In genomic region chr10:10092581-10092980, GRCh38 we compare ENCODE assay signal across 16 cellular contexts.
DNase-seq lines count a peak whose midpoint lies in the region; ATAC-seq, FAIRE-seq and TF ChIP-seq lines count a peak whose summit lies in the region.
"Had no signal": no experiment of that assay in that cellular context is flagged by ENCODE, and none has a peak within 500 bp of the region (broad histone marks: within the 10 kb centered on the region; RNA-seq: fewer than 3 reads in every experiment).

No MANE protein-coding gene starts in this region.

- H3K4me3 Mint-ChIP-seq in naive thymus-derived CD4-positive, alpha-beta T cell: no peak overlapping the region
- H3K4me3 Mint-ChIP-seq: activated naive CD8-positive, alpha-beta T cell; IgD-negative memory B cell; stimulated activated effector memory CD8-positive, alpha-beta T cell treated with anti-CD3 and anti-CD28 coated beads, Interleukin-12 subunit alpha, Interleukin-12 subunit beta, amount 100 ng/mL, for 72 hours had no signal

- H3K27ac ChIP-seq in right cardiac atrium (ENCODE audit: low read length): no peak overlapping the region
- H3K27ac ChIP-seq in PC-3 (ENCODE audit: low read length): no peak overlapping the region
- H3K27ac ChIP-seq in naive thymus-derived CD4-positive, alpha-beta T cell (ENCODE audit: low read depth, low read length): no peak overlapping the region

- no peak for TF ChIP-seq POLR2A in H54 (IDR thresholded peaks at IDR 0.05; ENCODE audit: low read depth, low read length)

- POLR2A ChIA-PET in PC-3 (lab: Charles Lee; ENCODE audit: unreplicated experiment): no interaction called here
- POLR2A ChIA-PET in naive thymus-derived CD4-positive, alpha-beta T cell (lab: Charles Lee): no interaction called here

- ATAC-seq in right cardiac atrium (peak; percentile 53 to 65), PC-3 (no peak), GM18870 (IDR thresholded peaks at IDR 0.05; ENCODE audit: unreplicated experiment) (no peak)
- no peak for ATAC-seq in naive thymus-derived CD4-positive, alpha-beta T cell
- ATAC-seq: stimulated activated effector memory CD8-positive, alpha-beta T cell treated with anti-CD3 and anti-CD28 coated beads, Interleukin-12 subunit alpha, Interleukin-12 subunit beta, amount 100 ng/mL, for 72 hours had no signal

- no peaks in the 10 kb centered on the region for H4K20me1 ChIP-seq in PC-3 (ENCODE audit: low read length)

- H3K36me3 ChIP-seq in PC-3 (ENCODE audit: low read depth, low read length): no peaks in the 10 kb centered on the region
- no peaks in the 10 kb centered on the region for H3K36me3 ChIP-seq in naive thymus-derived CD4-positive, alpha-beta T cell (ENCODE audit: control insufficient read depth in 2 of 3, insufficient read depth in 3 of 3, low read length in 3 of 3)

- no peaks in the 10 kb centered on the region for H3K27me3 ChIP-seq in right cardiac atrium (ENCODE audit: control insufficient read depth, insufficient read depth)
- no peaks in the 10 kb centered on the region for H3K27me3 ChIP-seq in PC-3 (ENCODE audit: low read length)
- no peaks in the 10 kb centered on the region for H3K27me3 ChIP-seq in naive thymus-derived CD4-positive, alpha-beta T cell (ENCODE audit: control insufficient read depth in 2 of 2, insufficient read depth in 2 of 2, low read length in 2 of 2)

- H3K4me1 Mint-ChIP-seq in naive thymus-derived CD4-positive, alpha-beta T cell: no peaks in the 10 kb centered on the region
- H3K4me1 Mint-ChIP-seq: IgD-negative memory B cell; stimulated activated effector memory CD8-positive, alpha-beta T cell treated with anti-CD3 and anti-CD28 coated beads, Interleukin-12 subunit alpha, Interleukin-12 subunit beta, amount 100 ng/mL, for 72 hours had no signal

- H3K79me2 ChIP-seq in PC-3 (ENCODE audit: low read length): no peaks in the 10 kb centered on the region

- WGBS in right cardiac atrium: 29% methylated on average over 6 of the region's 6 CpGs

- intact Hi-C loops in right cardiac atrium (cut with DNase I): no loop called here
- intact Hi-C loops in PC-3 (cut with micrococcal nuclease): no loop called here
- intact Hi-C loops in naive thymus-derived CD4-positive, alpha-beta T cell (cut with micrococcal nuclease): no loop called here

- H3F3A ChIP-seq in PC-3 (ENCODE audit: low read length, unreplicated experiment): no peaks in the 10 kb centered on the region

- peaks cover 0 to 1% (median 0%) of the 10 kb centered on the region in 11 donors for H3K9me3 Mint-ChIP-seq in naive thymus-derived CD4-positive, alpha-beta T cell
- H3K9me3 Mint-ChIP-seq: stimulated activated effector memory CD8-positive, alpha-beta T cell treated with anti-CD3 and anti-CD28 coated beads, Interleukin-12 subunit alpha, Interleukin-12 subunit beta, amount 100 ng/mL, for 72 hours had no signal

- H3K36me3 Mint-ChIP-seq in naive thymus-derived CD4-positive, alpha-beta T cell: no peaks in the 10 kb centered on the region
- H3K36me3 Mint-ChIP-seq: activated naive CD8-positive, alpha-beta T cell; IgD-negative memory B cell; stimulated activated effector memory CD8-positive, alpha-beta T cell treated with anti-CD3 and anti-CD28 coated beads, Interleukin-12 subunit alpha, Interleukin-12 subunit beta, amount 100 ng/mL, for 72 hours had no signal

- BruUV-seq in PC-3 (replicated peaks; lab: Mats Ljungman, UMichigan): no TSS peak

- H3K27me3 Mint-ChIP-seq in naive thymus-derived CD4-positive, alpha-beta T cell: peaks cover 0 to 13% (median 5%) of the 10 kb centered on the region in 5 donors
- H3K27me3 Mint-ChIP-seq: IgD-negative memory B cell had no signal

- no peak overlapping the region for H2AFZ ChIP-seq in PC-3 (ENCODE audit: low read length)

- H3K9ac ChIP-seq in PC-3 (ENCODE audit: low read length): no peak overlapping the region

- in situ Hi-C loops in astrocyte of the cerebellum (cut with HindIII; ENCODE audit: low sequenced_read_pairs): no loop called here

- no peaks in the 10 kb centered on the region for H3K9me3 ChIP-seq in right cardiac atrium (ENCODE audit: control insufficient read depth, low read length)
- H3K9me3 ChIP-seq in PC-3 (ENCODE audit: low read length): no peaks in the 10 kb centered on the region
- no peaks in the 10 kb centered on the region for H3K9me3 ChIP-seq in naive thymus-derived CD4-positive, alpha-beta T cell (ENCODE audit: control insufficient read depth in 2 of 3, low read length in 3 of 3)

- H3K4me1 ChIP-seq in right cardiac atrium (ENCODE audit: control insufficient read depth, insufficient read depth, low read length) (no peaks in the 10 kb centered on the region), PC-3 (ENCODE audit: insufficient read depth, low read length) (no peaks in the 10 kb centered on the region)
- H3K4me1 ChIP-seq in naive thymus-derived CD4-positive, alpha-beta T cell (ENCODE audit: control insufficient read depth in 2 of 2, insufficient read depth in 2 of 2, low read length in 2 of 2): no peaks in the 10 kb centered on the region

- TF ChIP-seq CTCF in astrocyte of the cerebellum (IDR thresholded peaks at IDR 0.05; ENCODE audit: low read depth, low read length, missing control alignments) (no peak), retinal pigment epithelial cell (conservative IDR thresholded peaks at IDR 0.05; ENCODE audit: low read depth, low read length) (no peak), PC-3 (conservative IDR thresholded peaks at IDR 0.05; ENCODE audit: low read depth, low read length) (no peak)

- H3K4me2 ChIP-seq in PC-3 (ENCODE audit: low read length): no peak overlapping the region

- DNase-seq in H54 (ENCODE audit: insufficient read length, low spot score): peak; percentile 2
- DNase-seq in astrocyte of the cerebellum (ENCODE audit: low read depth): peak; percentile 4
- peak; percentile 36 to 80 (median 67) for DNase-seq in right cardiac atrium
- peak; percentile 91 for DNase-seq in retinal pigment epithelial cell (ENCODE audit: low read depth)
- DNase-seq in COR-L47 (lab: John Stamatoyannopoulos, UW): no peak
- no peak for DNase-seq in PC-3
- no peak for DNase-seq in naive thymus-derived CD4-positive, alpha-beta T cell
- DNase-seq: activated CD8-positive, alpha-beta memory T cell treated with anti-CD3 and anti-CD28 coated beads for 24 hours; HCEC 1CT; NCI-H2107; stimulated activated CD4-positive, alpha-beta T cell treated with anti-CD3 and anti-CD28 coated beads, Interleukin-1b, Interleukin-23, amount 100 ng/mL, for 48 hours had no signal

- H3K4me3 ChIP-seq in astrocyte of the cerebellum (ENCODE audit: low read depth, low read length) (no peak overlapping the region), right cardiac atrium (ENCODE audit: low read length) (no peak overlapping the region), retinal pigment epithelial cell (ENCODE audit: low read length) (no peak overlapping the region), PC-3 (ENCODE audit: low read length) (no peak overlapping the region)
- H3K4me3 ChIP-seq in naive thymus-derived CD4-positive, alpha-beta T cell (ENCODE audit: low read length): no peak overlapping the region

- no peaks in the 10 kb centered on the region for H3K9me2 ChIP-seq in PC-3 (replicated peaks; ENCODE audit: low read length)

- no peak overlapping the region for H3K27ac Mint-ChIP-seq in naive thymus-derived CD4-positive, alpha-beta T cell
- H3K27ac Mint-ChIP-seq: activated naive CD8-positive, alpha-beta T cell; IgD-negative memory B cell; stimulated activated effector memory CD8-positive, alpha-beta T cell treated with anti-CD3 and anti-CD28 coated beads, Interleukin-12 subunit alpha, Interleukin-12 subunit beta, amount 100 ng/mL, for 72 hours had no signal

- CTCF ChIA-PET in PC-3 (lab: Charles Lee): no interaction called here
- CTCF ChIA-PET in naive thymus-derived CD4-positive, alpha-beta T cell (lab: Charles Lee): no interaction called here

- FAIRE-seq in H54 (lab: Jason Lieb, UNC): no peak
- FAIRE-seq: GM19239 had no signal

Comparison
In these comparisons a context has a peak if more than half of its experiments do, and no peak if none do; other contexts are left out.
1. DNase-seq: peak in H54 (single experiment), astrocyte of the cerebellum (single experiment), right cardiac atrium (3 of 3) and retinal pigment epithelial cell (single experiment); none in COR-L47 (single experiment), PC-3 (single experiment) and naive thymus-derived CD4-positive, alpha-beta T cell (0 of 9).
2. ATAC-seq: peak in right cardiac atrium (2 of 2); none in PC-3 (single experiment), naive thymus-derived CD4-positive, alpha-beta T cell (single experiment) and GM18870 (single experiment).